1 cellular context compared by ENCODE assay signal in genomic region chr11:74065534-74065933, GRCh38. TPM values are rescaled to one million over a fixed set of nuclear protein-coding genes. Genes with fewer than 3 reads are reported as not detected.
"Had no signal": no experiment of that assay in that cellular context is flagged by ENCODE, and none has a peak within 500 bp of the region (broad histone marks: within the 10 kb centered on the region; RNA-seq: fewer than 3 reads in every experiment).

No MANE protein-coding gene starts in this region.

RNA-seq across cellular contexts. Expression of gene UCP3, which starts 56.6 kb away (rescaled TPM):
- total RNA-seq: HepG2 had no signal
